1 cellular context compared by ENCODE assay signal in genomic region chr11:9362393-9362863, GRCh38.
TF ChIP-seq lines count a peak whose summit lies in the region.

No MANE protein-coding gene starts in this region.

TF ChIP-seq in K562, 482 proteins besides CTCF, POLR2A, EP300 and RAD21 (continued from another document):
- TF ChIP-seq MAFK (IDR thresholded peaks at IDR 0.05; ENCODE audit: low read length) (no peak), ZNF3 (CRISPR knock-in tag; IDR thresholded peaks at IDR 0.05) (no peak), THRA (IDR thresholded peaks at IDR 0.05) (peak; percentile 59; the same call in 1 of the 2 replicates), ZNF407 (IDR thresholded peaks at IDR 0.05; ENCODE audit: low read depth) (no peak), PTBP1 (IDR thresholded peaks at IDR 0.05; ENCODE audit: low read depth, low read length) (no peak), CBX8 (IDR thresholded peaks at IDR 0.05; ENCODE audit: borderline replicate concordance, extremely low read depth, low read depth, low read length, poor library complexity, severe bottlenecking) (no peak), ZNF583 (CRISPR knock-in tag; IDR thresholded peaks at IDR 0.05) (no peak), COPS2 (conservative IDR thresholded peaks at IDR 0.05) (no peak), BDP1 (IDR thresholded peaks at IDR 0.05; ENCODE audit: insufficient read depth, insufficient read length) (no peak), TCF7 (IDR thresholded peaks at IDR 0.05; ENCODE audit: borderline replicate concordance) (no peak), EHMT2 (IDR thresholded peaks at IDR 0.05) (no peak), E2F5 (CRISPR knock-in tag; IDR thresholded peaks at IDR 0.05) (no peak), FOXJ3 (CRISPR knock-in tag; IDR thresholded peaks at IDR 0.05) (no peak), ZNF239 (CRISPR knock-in tag; IDR thresholded peaks at IDR 0.05) (no peak), HBP1 (CRISPR knock-in tag; IDR thresholded peaks at IDR 0.05) (no peak), FOS (IDR thresholded peaks at IDR 0.05; ENCODE audit: extremely low read depth, insufficient read length) (no peak), ELF2 (CRISPR knock-in tag; IDR thresholded peaks at IDR 0.05) (no peak), ZEB2 (IDR thresholded peaks at IDR 0.05) (no peak), NFE2L1 (tag; IDR thresholded peaks at IDR 0.05; ENCODE audit: borderline replicate concordance, low read depth) (no peak), RUNX1 (IDR thresholded peaks at IDR 0.05; ENCODE audit: low read depth) (no peak), HDAC2 (IDR thresholded peaks at IDR 0.05) (no peak), ZNF609 (CRISPR knock-in tag; IDR thresholded peaks at IDR 0.05; ENCODE audit: borderline replicate concordance) (no peak), BRD9 (IDR thresholded peaks at IDR 0.05; ENCODE audit: low read depth, partially characterized antibody) (peak; percentile 19)
